In genomic region chr1:110102081-110102480, GRCh38 we compare ENCODE assay signal across 2 cellular contexts.
TF ChIP-seq lines count a peak whose summit lies in the region.

No MANE protein-coding gene starts in this region.

TF ChIP-seq in IMR-90, 13 proteins besides CTCF, POLR2A, EP300 and RAD21:
- no peak for TF ChIP-seq ELK1 (IDR thresholded peaks at IDR 0.05; ENCODE audit: borderline replicate concordance, low read depth, low read length)
- no peak for TF ChIP-seq MAZ (IDR thresholded peaks at IDR 0.05; ENCODE audit: borderline replicate concordance, low read depth, low read length)
- TF ChIP-seq RFX5 (IDR thresholded peaks at IDR 0.05; ENCODE audit: low read depth, low read length): no peak
- TF ChIP-seq BHLHE40 (IDR thresholded peaks at IDR 0.05; ENCODE audit: low read depth, low read length): no peak
- no peak for TF ChIP-seq MXI1 (IDR thresholded peaks at IDR 0.05; ENCODE audit: borderline replicate concordance, low read depth, low read length)

TF ChIP-seq in SK-N-SH treated with all-trans-retinoic acid at 6 μM for 48 hours, 23 proteins besides CTCF, POLR2A, EP300 and RAD21:
- no peak for TF ChIP-seq PPARA (CRISPR knock-in tag; IDR thresholded peaks at IDR 0.05; ENCODE audit: borderline replicate concordance)
- TF ChIP-seq TOX (CRISPR knock-in tag; IDR thresholded peaks at IDR 0.05; ENCODE audit: borderline replicate concordance): no peak
- TF ChIP-seq ZC3H10 (CRISPR knock-in tag; IDR thresholded peaks at IDR 0.05): no peak
- no peak for TF ChIP-seq CSDC2 (CRISPR knock-in tag; IDR thresholded peaks at IDR 0.05)
- no peak for TF ChIP-seq ZNF8 (CRISPR knock-in tag; IDR thresholded peaks at IDR 0.05)
- TF ChIP-seq PATZ1 (CRISPR knock-in tag; IDR thresholded peaks at IDR 0.05; ENCODE audit: borderline replicate concordance): no peak
- TF ChIP-seq ARNTL (CRISPR knock-in tag; IDR thresholded peaks at IDR 0.05; ENCODE audit: borderline replicate concordance, low read depth): no peak
- no peak for TF ChIP-seq ZFP30 (CRISPR knock-in tag; IDR thresholded peaks at IDR 0.05)
- no peak for TF ChIP-seq ZFP3 (CRISPR knock-in tag; IDR thresholded peaks at IDR 0.05)
- TF ChIP-seq BACH2 (CRISPR knock-in tag; IDR thresholded peaks at IDR 0.05; ENCODE audit: borderline replicate concordance): no peak
- TF ChIP-seq RARB (CRISPR knock-in tag; IDR thresholded peaks at IDR 0.05): no peak
- TF ChIP-seq OSR1 (CRISPR knock-in tag; IDR thresholded peaks at IDR 0.05): no peak
- TF ChIP-seq ZNF565 (CRISPR knock-in tag; conservative IDR thresholded peaks at IDR 0.05; ENCODE audit: low read depth): no peak
- TF ChIP-seq ESRRG (CRISPR knock-in tag; IDR thresholded peaks at IDR 0.05): no peak
- no peak for TF ChIP-seq CREB5 (CRISPR knock-in tag; IDR thresholded peaks at IDR 0.05; ENCODE audit: low read depth)
- TF ChIP-seq CSRNP3 (CRISPR knock-in tag; IDR thresholded peaks at IDR 0.05): no peak
- no peak for TF ChIP-seq TCF4 (CRISPR knock-in tag; IDR thresholded peaks at IDR 0.05; ENCODE audit: borderline replicate concordance)
- no peak for TF ChIP-seq TSHZ2 (CRISPR knock-in tag; IDR thresholded peaks at IDR 0.05)
TF ChIP-seq in SK-N-SH treated with all-trans-retinoic acid at 6 μM for 48 hours: peak in this region for 0.
